ENCODE assay signal across 2 cellular contexts in the genomic region with DNA sequence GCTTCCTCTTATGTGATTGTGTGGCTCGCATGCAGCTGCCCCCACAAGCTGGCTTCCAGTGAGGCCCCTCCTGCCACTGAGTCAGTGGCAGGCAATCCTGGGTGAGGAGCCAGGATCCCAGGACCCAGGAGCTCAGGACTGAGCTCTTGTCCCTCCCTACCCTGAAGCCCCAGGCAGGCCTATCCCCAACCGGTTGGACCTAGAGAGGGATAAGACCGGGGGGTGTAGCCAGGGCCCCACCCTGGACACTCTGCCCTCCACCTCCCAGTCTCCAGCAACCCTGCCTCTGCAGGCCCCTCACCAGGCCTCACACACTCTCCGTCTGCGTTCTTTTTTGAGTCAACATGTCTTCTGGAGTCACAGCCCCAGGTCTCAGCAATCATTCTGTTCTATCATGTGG.
TF ChIP-seq lines count a peak whose summit lies in the region.

No MANE protein-coding gene starts in this region.

TF ChIP-seq in IMR-90, 13 proteins besides CTCF, POLR2A, EP300 and RAD21:
- no peak for TF ChIP-seq RCOR1 (IDR thresholded peaks at IDR 0.05; ENCODE audit: insufficient replicate concordance, low read length)

TF ChIP-seq in H1, 55 proteins besides CTCF, POLR2A, EP300 and RAD21:
- no peak for TF ChIP-seq SIN3A (conservative IDR thresholded peaks at IDR 0.05 in 1 of 2, IDR thresholded peaks at IDR 0.05 in 1 of 2; ENCODE audit: low read depth in 1 of 2, low read length in 2 of 2)
- TF ChIP-seq SRF (IDR thresholded peaks at IDR 0.05; ENCODE audit: low read depth, low read length) = no peak
- no peak for TF ChIP-seq POLR2AphosphoS5 (IDR thresholded peaks at IDR 0.05; ENCODE audit: low read depth, low read length)
- TF ChIP-seq YY1 (IDR thresholded peaks at IDR 0.05; ENCODE audit: low read depth, low read length) = no peak
- no peak for TF ChIP-seq CHD1 (IDR thresholded peaks at IDR 0.05; ENCODE audit: low read depth, low read length)
- no peak for TF ChIP-seq BCL11A (IDR thresholded peaks at IDR 0.05; ENCODE audit: low read depth in 2 of 2, low read length in 2 of 2)
- no peak for TF ChIP-seq KDM5A (IDR thresholded peaks at IDR 0.05; ENCODE audit: low read length)
- TF ChIP-seq KDM4A (IDR thresholded peaks at IDR 0.05; ENCODE audit: low read depth, low read length, severe bottlenecking) = no peak
- TF ChIP-seq SAP30 (IDR thresholded peaks at IDR 0.05; ENCODE audit: insufficient read depth, insufficient replicate concordance, low read length) = no peak
